Comparison of ENCODE assay signal across 10 cellular contexts in the genomic region with DNA sequence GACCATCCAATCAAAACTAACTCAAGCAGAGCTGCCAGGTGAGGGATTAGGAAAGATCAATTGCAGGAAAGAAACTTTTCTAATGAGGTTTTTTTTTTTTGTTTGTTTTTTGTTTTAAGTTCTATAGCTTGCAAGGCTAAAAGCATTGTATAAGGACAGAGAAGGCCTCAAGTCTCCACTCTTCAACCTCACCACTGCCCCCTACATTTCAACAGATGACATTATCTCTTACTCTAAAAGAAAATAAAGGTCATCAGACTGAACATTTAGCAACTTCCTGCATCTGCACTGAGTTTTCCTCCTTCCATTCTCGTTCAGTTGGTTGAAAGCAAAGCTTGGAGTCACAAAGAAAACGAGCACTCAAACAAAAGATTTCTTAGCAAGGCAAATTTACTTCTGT. TPM values are rescaled to one million over a fixed set of nuclear protein-coding genes. Genes with fewer than 3 reads are reported as not detected.
A peak's percentile ranks its signal among the peaks of the same experiment; 100 is the strongest.
DNase-seq lines count a peak whose midpoint lies in the region; ATAC-seq, FAIRE-seq and TF ChIP-seq lines count a peak whose summit lies in the region.
"Had no signal": no experiment of that assay in that cellular context is flagged by ENCODE, and none has a peak within 500 bp of the region (broad histone marks: within the 10 kb centered on the region; RNA-seq: fewer than 3 reads in every experiment).

No MANE protein-coding gene starts in this region.

- H3K9me3 ChIP-seq in K562 (replicated peaks; ENCODE audit: control insufficient read depth, insufficient read depth, low read depth, low read length): no peaks in the 10 kb centered on the region
- H3K9me3 ChIP-seq in osteoblast (ENCODE audit: low read depth, low read length): no peaks in the 10 kb centered on the region
- H3K9me3 ChIP-seq in upper lobe of right lung: no peaks in the 10 kb centered on the region

- H3K4me1 ChIP-seq in K562 (replicated peaks in 1 of 2; ENCODE audit: control insufficient read depth in 2 of 2, insufficient read depth in 2 of 2, low read length in 2 of 2) (no peaks in the 10 kb centered on the region), osteoblast (ENCODE audit: insufficient read depth, low read length) (no peaks in the 10 kb centered on the region), upper lobe of right lung (no peaks in the 10 kb centered on the region)

- H3K9me1 ChIP-seq in K562 (ENCODE audit: control insufficient read depth, insufficient read depth, low read length): no peaks in the 10 kb centered on the region

- CTCF ChIA-PET in K562 (lab: Yijun Ruan, JAX; ENCODE audit: low intra/inter-chr PET ratio): interaction anchor here (0.6 kb wide), 1 partner anchor 9 kb away, joined by 3 read pairs; no protein-coding TSS in a partner anchor

- H3K79me2 ChIP-seq in K562 (ENCODE audit: control insufficient read depth, insufficient read depth, low read length) (no peaks in the 10 kb centered on the region), osteoblast (ENCODE audit: insufficient read depth, low read length) (no peaks in the 10 kb centered on the region)

- TF ChIP-seq POLR2A in K562 (conservative IDR thresholded peaks at IDR 0.05): no peak

- no peak overlapping the region for H3K9ac ChIP-seq in K562 (ENCODE audit: insufficient read depth in 1 of 2, low read depth in 2 of 2, low read length in 2 of 2)

- H3K27ac ChIP-seq in K562 (ENCODE audit: extremely low read depth, low read depth, low read length) (no peak overlapping the region), osteoblast (ENCODE audit: low read depth, low read length) (no peak overlapping the region), upper lobe of right lung (no peak overlapping the region)

- ATAC-seq in K562 (peak; percentile 92), upper lobe of right lung (no peak), GM21825 (IDR thresholded peaks at IDR 0.05; ENCODE audit: unreplicated experiment) (no peak)
- ATAC-seq: naive thymus-derived CD8-positive, alpha-beta T cell had no signal

- FAIRE-seq in K562 (lab: Jason Lieb, UNC): peak; percentile 55

- peak; percentile 31 for TF ChIP-seq CTCF in GM10266 (IDR thresholded peaks at IDR 0.05; ENCODE audit: control insufficient read depth, insufficient read depth, low read depth, missing control alignments)
- TF ChIP-seq CTCF in K562 (IDR thresholded peaks at IDR 0.05 in 2 of 3, conservative IDR thresholded peaks at IDR 0.05 in 1 of 3; ENCODE audit: insufficient read depth in 2 of 3, low read depth in 1 of 3, low read length in 3 of 3): peak; percentile 54 to 66 (median 63); a peak in 5 of 6 replicates
- TF ChIP-seq CTCF in osteoblast (IDR thresholded peaks at IDR 0.05; ENCODE audit: extremely low read depth, low read depth, low read length): peak; percentile 26
- TF ChIP-seq CTCF in upper lobe of right lung (IDR thresholded peaks at IDR 0.05): no peak

- 0% methylated on average over 2 of the region's 2 CpGs for WGBS in K562 (ENCODE audit: insufficient coverage, low coverage, missing lambda C conversion rate)

- no peaks in the 10 kb centered on the region for H3K36me3 ChIP-seq in K562 (ENCODE audit: control insufficient read depth, insufficient read depth, low read length)
- no peaks in the 10 kb centered on the region for H3K36me3 ChIP-seq in osteoblast (ENCODE audit: insufficient read depth, low read length)
- H3K36me3 ChIP-seq in upper lobe of right lung: no peaks in the 10 kb centered on the region

- TF ChIP-seq RAD21 in K562 (CRISPR knock-in tag; conservative IDR thresholded peaks at IDR 0.05 in 1 of 2, IDR thresholded peaks at IDR 0.05 in 1 of 2): peak in 1 of 2 experiments; percentile 66; a peak in 3 of 4 replicates

- H4K20me1 ChIP-seq in K562 (replicated peaks; ENCODE audit: control insufficient read depth, insufficient read depth, low read length) (no peaks in the 10 kb centered on the region), osteoblast (ENCODE audit: insufficient read depth, low read length) (no peaks in the 10 kb centered on the region)

- H3K4me3 ChIP-seq in K562: no peak overlapping the region
- no peak overlapping the region for H3K4me3 ChIP-seq in osteoblast (ENCODE audit: insufficient read depth, low read length)
- H3K4me3 ChIP-seq in upper lobe of right lung: no peak overlapping the region

- POLR2A ChIA-PET in K562 (lab: Yijun Ruan, JAX): interaction anchor here (0.6 kb wide), 1 partner anchor 209 kb away, joined by 3 read pairs; no protein-coding TSS in a partner anchor

- no peak for TF ChIP-seq EP300 in K562 (IDR thresholded peaks at IDR 0.05; ENCODE audit: low read length)

- H3K4me2 ChIP-seq in K562 (ENCODE audit: insufficient read depth, low read length) (no peak overlapping the region), osteoblast (ENCODE audit: insufficient read depth, low read length) (no peak overlapping the region)

- in situ Hi-C loops in K562 (cut with MboI): no loop called here

- DNase-seq in GM10266 (ENCODE audit: extremely low spot score) (no peak), LHCN-M2 (ENCODE audit: low read depth) (peak; percentile 31), K562 (ENCODE audit: extremely low read depth in 1 of 4, low spot score in 3 of 4) (peak; percentile 40 to 60 (median 47)), osteoblast (ENCODE audit: insufficient read length, low spot score, missing footprints) (no peak), upper lobe of right lung (no peak), NCI-H774 (lab: John Stamatoyannopoulos, UW) (no peak)
- DNase-seq in effector CD8-positive, alpha-beta T cell (lab: John Stamatoyannopoulos, UW): no peak
- DNase-seq: activated CD4-positive, alpha-beta T cell treated with anti-CD3 and anti-CD28 coated beads, Interleukin-2, amount 50 U/mL, for 1 hour; naive thymus-derived CD8-positive, alpha-beta T cell had no signal

- peaks cover 0 to 19% of the 10 kb centered on the region in 2 experiments; a peak in 3 of 5 replicates for H3K27me3 ChIP-seq in K562 (ENCODE audit: control insufficient read depth in 2 of 2, insufficient read depth in 2 of 2, low read length in 2 of 2)
- peaks cover 3% of the 10 kb centered on the region for H3K27me3 ChIP-seq in osteoblast (ENCODE audit: insufficient read depth, low read length)
- no peaks in the 10 kb centered on the region for H3K27me3 ChIP-seq in upper lobe of right lung

- intact Hi-C loops in K562 (cut with micrococcal nuclease): loop anchor here (1.0 to 10.0 kb wide), 2 partner anchors 273 to 497 kb away; no protein-coding TSS in a partner anchor
- intact Hi-C loops in upper lobe of right lung (cut with DNase I): no loop called here

- H2AFZ ChIP-seq in K562 (ENCODE audit: low read depth, low read length) (0 out of 2 replicates have a peak overlapping the region, but pooled peaks have one; percentile 7), osteoblast (ENCODE audit: low read length) (no peak overlapping the region)

- no TSS peak for BruUV-seq in K562 (replicated peaks; lab: Mats Ljungman, UMichigan)

TF ChIP-seq in K562, 482 proteins besides CTCF, POLR2A, EP300 and RAD21:
- TF ChIP-seq U2AF2 (optimal IDR thresholded peaks at IDR 0.05; ENCODE audit: low read depth, low read length) (no peak), ELF1 (tag; IDR thresholded peaks at IDR 0.05) (peak; percentile 45; the same call in 1 of the 2 replicates), SUPT5H (IDR thresholded peaks at IDR 0.05) (no peak), KAT7 (CRISPR knock-in tag; IDR thresholded peaks at IDR 0.05; ENCODE audit: borderline replicate concordance) (no peak), ZNF224 (CRISPR knock-in tag; IDR thresholded peaks at IDR 0.05) (no peak), PTRF (tag; IDR thresholded peaks at IDR 0.05) (no peak)
- TF ChIP-seq, protein P1, sequence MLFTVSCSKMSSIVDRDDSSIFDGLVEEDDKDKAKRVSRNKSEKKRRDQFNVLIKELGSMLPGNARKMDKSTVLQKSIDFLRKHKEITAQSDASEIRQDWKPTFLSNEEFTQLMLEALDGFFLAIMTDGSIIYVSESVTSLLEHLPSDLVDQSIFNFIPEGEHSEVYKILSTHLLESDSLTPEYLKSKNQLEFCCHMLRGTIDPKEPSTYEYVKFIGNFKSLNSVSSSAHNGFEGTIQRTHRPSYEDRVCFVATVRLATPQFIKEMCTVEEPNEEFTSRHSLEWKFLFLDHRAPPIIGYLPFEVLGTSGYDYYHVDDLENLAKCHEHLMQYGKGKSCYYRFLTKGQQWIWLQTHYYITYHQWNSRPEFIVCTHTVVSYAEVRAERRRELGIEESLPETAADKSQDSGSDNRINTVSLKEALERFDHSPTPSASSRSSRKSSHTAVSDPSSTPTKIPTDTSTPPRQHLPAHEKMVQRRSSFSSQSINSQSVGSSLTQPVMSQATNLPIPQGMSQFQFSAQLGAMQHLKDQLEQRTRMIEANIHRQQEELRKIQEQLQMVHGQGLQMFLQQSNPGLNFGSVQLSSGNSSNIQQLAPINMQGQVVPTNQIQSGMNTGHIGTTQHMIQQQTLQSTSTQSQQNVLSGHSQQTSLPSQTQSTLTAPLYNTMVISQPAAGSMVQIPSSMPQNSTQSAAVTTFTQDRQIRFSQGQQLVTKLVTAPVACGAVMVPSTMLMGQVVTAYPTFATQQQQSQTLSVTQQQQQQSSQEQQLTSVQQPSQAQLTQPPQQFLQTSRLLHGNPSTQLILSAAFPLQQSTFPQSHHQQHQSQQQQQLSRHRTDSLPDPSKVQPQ (CRISPR knock-in tag; IDR thresholded peaks at IDR 0.05; ENCODE audit: borderline replicate concordance): no peak
TF ChIP-seq in K562: peak in this region for 1.

RNA-seq across cellular contexts. Expression of a gene that starts 45.2 kb away (rescaled TPM):
- total RNA-seq in LHCN-M2 (2014; rRNA removed): 61.3 and 78.0 TPM in 2 replicates
- polyA plus RNA-seq in LHCN-M2 (2012): 38.2 TPM
- 398 and 596 TPM in 2 replicates for total RNA-seq in K562 (2011; cell fraction: chromatin; rRNA removed; ENCODE audit: low replicate concordance)
- total RNA-seq in K562 (2011; cell fraction: nucleolus; rRNA removed): 144 and 188 TPM in 2 replicates
- total RNA-seq in K562 (2011; cell fraction: nucleoplasm; rRNA removed): 271 and 334 TPM in 2 replicates
- 41.2 and 50.4 TPM in 2 replicates for total RNA-seq in K562 (2014; rRNA removed)
- total RNA-seq in K562 (2014; rRNA removed; fragmentation: Illumina TruSeq; extraction: Trizol): 60.3 and 68.3 TPM in 2 replicates
- 53.4 and 60.6 TPM in 2 replicates for total RNA-seq in K562 (2015; rRNA removed; fragmentation: Illumina TruSeq; extraction: Trizol)
- total RNA-seq in K562 (2021): 54.8 and 59.3 TPM in 2 replicates
- polyA plus RNA-seq in K562 (2011; rRNA removed): 69.6 and 73.1 TPM in 2 replicates
- polyA plus RNA-seq in K562 (2011; cell fraction: cytosol; rRNA removed): 28.2 and 50.6 TPM in 2 replicates
- polyA plus RNA-seq in K562 (2011; cell fraction: nucleus; rRNA removed): 55.8 and 68.8 TPM in 2 replicates
- polyA plus RNA-seq in K562 (2012): 36.0 and 52.3 TPM in 2 replicates
- 45.2 and 46.6 TPM in 2 replicates for polyA plus RNA-seq in K562 (2014; fragmentation: Illumina TruSeq; extraction: Trizol)
- 10 to 100 TPM; 18.5 to 26.3 TPM for polyA plus RNA-seq in K562 (2014; fragmentation: Nextera tagmentation; extraction: Ambion mirVana)
- 28.7 and 31.0 TPM in 2 replicates for polyA plus RNA-seq in K562 (2014; rRNA removed)
- polyA minus RNA-seq in K562 (2011; rRNA and poly(A)+ RNA removed): 297 and 410 TPM in 2 replicates
- 42.7 and 73.7 TPM in 2 replicates for polyA minus RNA-seq in K562 (2011; cell fraction: cytosol; rRNA and poly(A)+ RNA removed)
- 204 and 451 TPM in 2 replicates for polyA minus RNA-seq in K562 (2011; cell fraction: nucleus; rRNA and poly(A)+ RNA removed)
- total RNA-seq in osteoblast: 113 and 134 TPM in 2 replicates
- total RNA-seq in upper lobe of right lung: 73.5 TPM

Comparison
In these comparisons a context has a peak if more than half of its experiments do, and no peak if none do; other contexts are left out.
1. DNase-seq: peak in LHCN-M2 (single experiment) and K562 (4 of 4); none in GM10266 (single experiment), osteoblast (single experiment), upper lobe of right lung (single experiment), NCI-H774 (single experiment) and effector CD8-positive, alpha-beta T cell (single experiment).